In genomic region chr16:86016201-86016965, GRCh38 we compare ENCODE assay signal across 8 cellular contexts.
DNase-seq lines count a peak whose midpoint lies in the region; FAIRE-seq and TF ChIP-seq lines count a peak whose summit lies in the region.

No MANE protein-coding gene starts in this region.

- TF ChIP-seq CTCF in AG09309 (IDR thresholded peaks at IDR 0.05; ENCODE audit: control insufficient read depth, insufficient read depth, low read depth, low read length, missing control alignments) (peak; percentile 78), fibroblast of pulmonary artery (IDR thresholded peaks at IDR 0.05; ENCODE audit: low read length, missing control alignments) (peak; percentile 73), nephron (IDR thresholded peaks at IDR 0.05; ENCODE audit: unreplicated experiment in 3 of 3) (peak; percentile 76 to 80 (median 79)), uterus (IDR thresholded peaks at IDR 0.05) (peak; percentile 52 to 72 (median 66))

- peaks cover 24% of the 10 kb centered on the region for H3K4me1 Mint-ChIP-seq in activated T-cell treated with anti-CD3 and anti-CD28 coated beads, Interleukin-2, amount 50 U/mL, for 24 hours (ENCODE audit: low read depth)
- H3K4me1 Mint-ChIP-seq in nephron, result peaks cover 14% of the 10 kb centered on the region

- DNase-seq in AG09309 (ENCODE audit: low read depth), result peak; percentile 16
- DNase-seq in GM19239 (ENCODE audit: insufficient read length, low spot score), result peak; percentile 60
- DNase-seq in NCI-H748 treated with DMSO at 0.1 percent for 48 hours (lab: John Stamatoyannopoulos, UW), result peak; percentile 12
- peak; percentile 73 for DNase-seq in activated T-cell treated with anti-CD3 and anti-CD28 coated beads, Interleukin-2, amount 50 U/mL, for 24 hours
- DNase-seq in fibroblast of pulmonary artery (ENCODE audit: low read depth), result peak; percentile 74
- no peak for DNase-seq in uterus
- no peak for DNase-seq in T-helper 9 cell

- peaks cover 2% of the 10 kb centered on the region for H3K36me3 Mint-ChIP-seq in activated T-cell treated with anti-CD3 and anti-CD28 coated beads, Interleukin-2, amount 50 U/mL, for 24 hours (ENCODE audit: low read depth)
- H3K36me3 Mint-ChIP-seq in nephron (ENCODE audit: low read depth), result peaks cover 3% of the 10 kb centered on the region

- H3K27ac Mint-ChIP-seq in activated T-cell treated with anti-CD3 and anti-CD28 coated beads, Interleukin-2, amount 50 U/mL, for 24 hours, result no peak overlapping the region
- no peak overlapping the region for H3K27ac Mint-ChIP-seq in nephron

- H3K36me3 ChIP-seq in uterus, result no peaks in the 10 kb centered on the region

- peak; percentile 94 for FAIRE-seq in GM19239 (lab: Jason Lieb, UNC)

- H3K4me1 ChIP-seq in uterus, result no peaks in the 10 kb centered on the region

- H3K27me3 ChIP-seq in uterus, result no peaks in the 10 kb centered on the region

- H3K9me3 Mint-ChIP-seq in activated T-cell treated with anti-CD3 and anti-CD28 coated beads, Interleukin-2, amount 50 U/mL, for 24 hours, result peaks cover 16% of the 10 kb centered on the region
- peaks cover 25% of the 10 kb centered on the region for H3K9me3 Mint-ChIP-seq in nephron

- intact Hi-C loops in uterus (cut with DNase I; ENCODE audit: low total_unique reads), result loop anchor here (5.0 kb wide), 1 partner anchor 194 kb away; no protein-coding TSS in a partner anchor

- TF ChIP-seq POLR2A in uterus (IDR thresholded peaks at IDR 0.05), result no peak

- no peaks in the 10 kb centered on the region for H3K9me3 ChIP-seq in uterus

- no peak overlapping the region for H3K27ac ChIP-seq in uterus

- no peak overlapping the region for H3K4me3 Mint-ChIP-seq in activated T-cell treated with anti-CD3 and anti-CD28 coated beads, Interleukin-2, amount 50 U/mL, for 24 hours
- H3K4me3 Mint-ChIP-seq in nephron, result no peak overlapping the region

- H3K27me3 Mint-ChIP-seq in activated T-cell treated with anti-CD3 and anti-CD28 coated beads, Interleukin-2, amount 50 U/mL, for 24 hours, result peaks cover 46% of the 10 kb centered on the region
- H3K27me3 Mint-ChIP-seq in nephron (ENCODE audit: low read depth), result peaks cover 84% of the 10 kb centered on the region

- H3K4me3 ChIP-seq in AG09309 (ENCODE audit: control insufficient read depth, low read depth, low read length) (no peak overlapping the region), fibroblast of pulmonary artery (replicated peaks; ENCODE audit: low read depth, low read length) (no peak overlapping the region), uterus (no peak overlapping the region)

Comparison
In these comparisons a context has a peak if more than half of its experiments do, and no peak if none do; other contexts are left out.
1. DNase-seq: peak in AG09309 (single experiment), GM19239 (single experiment), NCI-H748 treated with DMSO at 0.1 percent for 48 hours (single experiment), activated T-cell treated with anti-CD3 and anti-CD28 coated beads, Interleukin-2, amount 50 U/mL, for 24 hours (single experiment) and fibroblast of pulmonary artery (single experiment); none in uterus (0 of 2) and T-helper 9 cell (single experiment).
2. Peak in every context shown above with its lines, with median percentiles within 50 percentile points of each other: CTCF ChIP-seq.